In the genomic region with DNA sequence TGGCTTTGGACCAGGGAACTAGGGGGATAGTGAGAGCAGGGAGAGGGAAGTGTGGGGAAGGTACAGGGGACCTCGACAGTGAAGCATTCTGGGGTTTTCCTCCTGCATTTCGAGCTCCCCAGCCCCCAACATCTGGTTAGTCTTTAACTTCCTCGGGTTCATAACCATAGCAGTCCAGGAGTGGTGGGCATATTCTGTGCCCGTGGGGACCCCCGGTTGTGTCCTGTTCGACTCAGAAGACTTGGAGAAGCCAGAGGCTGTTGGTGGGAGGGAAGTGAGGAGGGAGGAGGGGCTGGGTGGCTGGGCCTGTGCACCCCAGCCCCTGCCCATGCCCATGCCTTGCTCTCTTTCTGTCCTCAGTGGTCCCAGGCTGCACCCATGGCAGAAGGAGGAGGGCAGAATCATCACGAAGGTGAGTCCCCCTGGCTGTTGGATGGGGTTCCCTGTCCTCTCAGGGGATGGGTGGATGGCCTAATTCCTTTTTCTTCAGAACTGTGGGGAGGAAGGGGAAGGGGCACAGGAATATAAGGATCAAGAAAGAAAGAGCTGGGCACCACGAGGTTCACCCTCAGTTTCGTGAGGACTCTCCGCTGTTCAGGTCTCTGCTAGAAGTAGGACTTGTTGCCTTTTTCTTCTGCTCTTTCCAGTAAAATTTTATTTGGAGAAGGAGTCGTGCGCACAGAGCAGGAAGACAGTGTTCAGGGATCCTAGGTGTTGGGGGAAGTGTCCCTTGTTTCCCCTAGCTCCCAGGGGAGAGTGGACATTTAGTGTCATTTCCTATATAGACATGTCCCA, we compare ENCODE assay signal across 9 cellular contexts. TPM values are rescaled to one million over a fixed set of nuclear protein-coding genes. Genes with fewer than 3 reads are reported as not detected.
DNase-seq lines count a peak whose midpoint lies in the region; ATAC-seq and TF ChIP-seq lines count a peak whose summit lies in the region.
"Had no signal": no experiment of that assay in that cellular context is flagged by ENCODE, and none has a peak within 500 bp of the region (broad histone marks: within the 10 kb centered on the region; RNA-seq: fewer than 3 reads in every experiment).

No MANE protein-coding gene starts in this region.

- no peaks in the 10 kb centered on the region for H3K9me3 Mint-ChIP-seq in stimulated activated naive CD8-positive, alpha-beta T cell treated with anti-CD3 and anti-CD28 coated beads, Interleukin-15, Interleukin-2, amounts not matched to agents 100 ng/mL and 50 ng/mL, for 24 hours
- no peaks in the 10 kb centered on the region for H3K9me3 Mint-ChIP-seq in mesothelial cell of epicardium
- H3K9me3 Mint-ChIP-seq: naive thymus-derived CD8-positive, alpha-beta T cell had no signal

- no peak for DNase-seq in stimulated activated naive CD8-positive, alpha-beta T cell treated with anti-CD3 and anti-CD28 coated beads, Interleukin-15, Interleukin-2, amounts not matched to agents 100 U/mL and 50 U/mL, for 24 hours
- DNase-seq in brain microvascular endothelial cell (no peak), mesothelial cell of epicardium (ENCODE audit: low spot score in 2 of 2, unreplicated experiment in 2 of 2) (peak in 1 of 2 experiments; percentile 12), NCI-H187 treated with DMSO at 0.1 percent for 48 hours (lab: John Stamatoyannopoulos, UW) (no peak), SJCRH30 (no peak), caudate nucleus (lab: John Stamatoyannopoulos, UW) (no peak)

- peak overlapping the region; percentile 91 for H3K4me3 Mint-ChIP-seq in stimulated activated naive CD8-positive, alpha-beta T cell treated with anti-CD3 and anti-CD28 coated beads, Interleukin-15, Interleukin-2, amounts not matched to agents 100 ng/mL and 50 ng/mL, for 24 hours
- peak overlapping the region; percentile 99 for H3K4me3 Mint-ChIP-seq in mesothelial cell of epicardium

- H3K4me1 ChIP-seq in SJCRH30 = peaks cover 29% of the 10 kb centered on the region; the same call in 1 of the 2 replicates

- peaks cover 7% of the 10 kb centered on the region for H3K27me3 Mint-ChIP-seq in stimulated activated naive CD8-positive, alpha-beta T cell treated with anti-CD3 and anti-CD28 coated beads, Interleukin-15, Interleukin-2, amounts not matched to agents 100 ng/mL and 50 ng/mL, for 24 hours
- H3K27me3 Mint-ChIP-seq in mesothelial cell of epicardium (ENCODE audit: low read depth) = no peaks in the 10 kb centered on the region

- no peaks in the 10 kb centered on the region for H3K9me3 ChIP-seq in SJCRH30 (replicated peaks)

- H3K27ac Mint-ChIP-seq in stimulated activated naive CD8-positive, alpha-beta T cell treated with anti-CD3 and anti-CD28 coated beads, Interleukin-15, Interleukin-2, amounts not matched to agents 100 ng/mL and 50 ng/mL, for 24 hours = no peak overlapping the region
- peak overlapping the region; percentile 58 for H3K27ac Mint-ChIP-seq in mesothelial cell of epicardium

- ATAC-seq in stimulated activated naive CD8-positive, alpha-beta T cell treated with anti-CD3 and anti-CD28 coated beads, Interleukin-15, Interleukin-2, amounts not matched to agents 100 U/mL and 50 U/mL, for 24 hours = no peak
- ATAC-seq in HG02852 (IDR thresholded peaks at IDR 0.05; ENCODE audit: unreplicated experiment) = no peak

- H3K4me3 ChIP-seq in brain microvascular endothelial cell (ENCODE audit: low read depth, low read length) = peak overlapping the region; percentile 97
- no peak overlapping the region for H3K4me3 ChIP-seq in SJCRH30

- in situ Hi-C loops in brain microvascular endothelial cell (cut with HindIII; ENCODE audit: low pct_ligation_motif_present, low sequenced_read_pairs) = no loop called here

- H3K4me1 Mint-ChIP-seq in stimulated activated naive CD8-positive, alpha-beta T cell treated with anti-CD3 and anti-CD28 coated beads, Interleukin-15, Interleukin-2, amounts not matched to agents 100 ng/mL and 50 ng/mL, for 24 hours (ENCODE audit: low read depth) = peaks cover 49% of the 10 kb centered on the region
- peaks cover 42% of the 10 kb centered on the region for H3K4me1 Mint-ChIP-seq in mesothelial cell of epicardium

- no peaks in the 10 kb centered on the region for H3K27me3 ChIP-seq in brain microvascular endothelial cell (replicated peaks)
- H3K27me3 ChIP-seq in SJCRH30 = no peaks in the 10 kb centered on the region

- H3K27ac ChIP-seq in brain microvascular endothelial cell = no peak overlapping the region
- H3K27ac ChIP-seq in SJCRH30 = no peak overlapping the region; the same call in 1 of the 2 replicates
- no peak overlapping the region for H3K27ac ChIP-seq in caudate nucleus (ENCODE audit: low read depth, low read length)

- H3K36me3 Mint-ChIP-seq in stimulated activated naive CD8-positive, alpha-beta T cell treated with anti-CD3 and anti-CD28 coated beads, Interleukin-15, Interleukin-2, amounts not matched to agents 100 ng/mL and 50 ng/mL, for 24 hours (ENCODE audit: low read depth) = peaks cover 31% of the 10 kb centered on the region
- H3K36me3 Mint-ChIP-seq in mesothelial cell of epicardium = peaks cover 28% of the 10 kb centered on the region
- H3K36me3 Mint-ChIP-seq: naive thymus-derived CD8-positive, alpha-beta T cell had no signal

- TF ChIP-seq CTCF in brain microvascular endothelial cell (IDR thresholded peaks at IDR 0.05; ENCODE audit: low read depth, low read length, missing control alignments) = no peak
- no peak for TF ChIP-seq CTCF in mesothelial cell of epicardium (IDR thresholded peaks at IDR 0.05; ENCODE audit: unreplicated experiment)

- peaks cover 31% of the 10 kb centered on the region for H3K36me3 ChIP-seq in brain microvascular endothelial cell (replicated peaks)
- H3K36me3 ChIP-seq in SJCRH30 = peaks cover 14% of the 10 kb centered on the region

RNA-seq across cellular contexts. Expression of a gene that starts 4.2 kb away (rescaled TPM):
- total RNA-seq in mesothelial cell of epicardium = 181 to 186 TPM (median 185 TPM) in 3 replicates
- total RNA-seq in SJCRH30 (2014; rRNA removed; shearing (Covaris generic)) = 27.0 and 31.6 TPM in 2 replicates
